In genomic region chr13:113410472-113411201, GRCh38 we compare ENCODE assay signal across 9 cellular contexts. TPM values are rescaled to one million over a fixed set of nuclear protein-coding genes. Genes with fewer than 3 reads are reported as not detected.
A peak's percentile ranks its signal among the peaks of the same experiment; 100 is the strongest.
DNase-seq lines count a peak whose midpoint lies in the region; ATAC-seq and TF ChIP-seq lines count a peak whose summit lies in the region.
"Had no signal": no experiment of that assay in that cellular context is flagged by ENCODE, and none has a peak within 500 bp of the region (broad histone marks: within the 10 kb centered on the region; RNA-seq: fewer than 3 reads in every experiment).

No MANE protein-coding gene starts in this region.

- H3K27ac ChIP-seq in BLaER1 treated with 17β-estradiol and CSF1 and Interleukin-3, amounts not matched to agents 10 nM and 100 nM: peak overlapping the region; percentile 93 to 99 (median 96)
- H3K27ac ChIP-seq in epithelial cell of prostate (no peak overlapping the region), H9 (ENCODE audit: insufficient read length, low read depth, low read length) (no peak overlapping the region)

- H3K79me2 ChIP-seq in H9 (ENCODE audit: insufficient read depth, low read length): no peaks in the 10 kb centered on the region

- H3K36me3 Mint-ChIP-seq in H9 (ENCODE audit: insufficient read depth in 1 of 3, low read depth in 3 of 3): peaks cover 2 to 5% (median 2%) of the 10 kb centered on the region in 3 experiments; a peak in 4 of 7 replicates

- H3K4me3 Mint-ChIP-seq in H9: no peak overlapping the region; a peak in 1 of 5 replicates

- intact Hi-C loops in posterior vena cava (cut with DNase I): no loop called here

- H4K5ac ChIP-seq in H9 (ENCODE audit: insufficient read length, low read depth, low read length): no peak overlapping the region

- no peak overlapping the region for H4K91ac ChIP-seq in H9 (ENCODE audit: insufficient read length, low read depth, low read length)

- H3K4ac ChIP-seq in H9 (ENCODE audit: low read depth, low read length): no peak overlapping the region

- H3K79me1 ChIP-seq in H9 (ENCODE audit: insufficient read depth, low read depth, low read length, poor library complexity, severe bottlenecking): no peaks in the 10 kb centered on the region

- H4K8ac ChIP-seq in H9 (replicated peaks; ENCODE audit: insufficient read length, low read depth, low read length): no peak overlapping the region

- H2BK20ac ChIP-seq in H9 (ENCODE audit: low read depth, low read length, poor library complexity, severe bottlenecking): no peak overlapping the region

- peaks cover 6% of the 10 kb centered on the region for H3K27me3 Mint-ChIP-seq in H9 (ENCODE audit: low read depth)

- no peak overlapping the region for H3K14ac ChIP-seq in H9 (ENCODE audit: insufficient read depth, low read length)

- H2BK120ac ChIP-seq in H9 (ENCODE audit: low read depth, low read length, poor library complexity, severe bottlenecking): no peak overlapping the region

- H3K18ac ChIP-seq in H9 (ENCODE audit: insufficient read length, low read depth, low read length): no peak overlapping the region

- H3K56ac ChIP-seq in H9 (ENCODE audit: insufficient read length, low read depth, low read length): no peak overlapping the region

- H2BK5ac ChIP-seq in H9 (ENCODE audit: insufficient read length, low read length): no peak overlapping the region

- no peak overlapping the region for H2AFZ ChIP-seq in H9 (ENCODE audit: low read length)

- H3K4me1 ChIP-seq in BLaER1 treated with 17β-estradiol and CSF1 and Interleukin-3, amounts not matched to agents 10 nM and 100 nM: peaks cover 87 to 96% (median 90%) of the 10 kb centered on the region in 10 experiments
- H3K4me1 ChIP-seq in H9 (ENCODE audit: insufficient read depth, low read length): no peaks in the 10 kb centered on the region

- peak overlapping the region; percentile 54 to 75 (median 68) for H3K4me3 ChIP-seq in BLaER1 treated with 17β-estradiol and CSF1 and Interleukin-3, amounts not matched to agents 10 nM and 100 nM

- peaks cover 0 to 18% (median 0%) of the 10 kb centered on the region in 11 experiments; a peak in 1 of 22 replicates for H4K20me1 ChIP-seq in BLaER1 treated with 17β-estradiol and CSF1 and Interleukin-3, amounts not matched to agents 10 nM and 100 nM
- H4K20me1 ChIP-seq in H9 (ENCODE audit: control insufficient read depth, insufficient read depth, insufficient read length): no peaks in the 10 kb centered on the region

- DNase-seq in NOMO-1 (lab: John Stamatoyannopoulos, UW; ENCODE audit: unreplicated experiment in 2 of 2) (peak; percentile 9 to 48), epithelial cell of prostate (ENCODE audit: low read depth, low spot score) (peak; percentile 18), posterior vena cava (ENCODE audit: low spot score) (peak; percentile 72), H9 (no peak), HuH-7 (ENCODE audit: low spot score) (no peak), NCI-H774 (lab: John Stamatoyannopoulos, UW) (no peak)
- DNase-seq: stimulated activated CD4-positive, alpha-beta T cell treated with anti-CD3 and anti-CD28 coated beads, Interleukin-4, amount 100 ng/mL, for 4 hours had no signal

- no peak overlapping the region for H3T11ph ChIP-seq in H9 (ENCODE audit: low read length)

- no CpG with 5 or more reads among the region's 34 CpGs for WGBS in H9 (ENCODE audit: extremely low coverage, insufficient read length, low lambda C conversion rate)

- no peak overlapping the region for H2AK5ac ChIP-seq in H9 (ENCODE audit: insufficient read length, low read length)

- no peak overlapping the region for H2BK15ac ChIP-seq in H9 (ENCODE audit: low read depth, low read length)

- ATAC-seq in HG03039 (IDR thresholded peaks at IDR 0.05; ENCODE audit: unreplicated experiment): no peak

- H3K9me3 ChIP-seq in BLaER1 treated with 17β-estradiol and CSF1 and Interleukin-3, amounts not matched to agents 10 nM and 100 nM (replicated peaks in 1 of 11): peaks cover 0 to 26% (median 14%) of the 10 kb centered on the region in 11 experiments; a peak in 16 of 22 replicates
- no peaks in the 10 kb centered on the region for H3K9me3 ChIP-seq in H9 (ENCODE audit: control insufficient read depth, low read depth, low read length)

- H3K23me2 ChIP-seq in H9 (ENCODE audit: insufficient read length, low read depth, low read length, poor library complexity, severe bottlenecking): no peaks in the 10 kb centered on the region

- no peak overlapping the region; a peak in 1 of 7 replicates for H3K27ac Mint-ChIP-seq in H9

- peaks cover 2 to 4% of the 10 kb centered on the region in 2 experiments; a peak in 4 of 5 replicates for H3K9me3 Mint-ChIP-seq in H9

- H3K9ac ChIP-seq in BLaER1 treated with 17β-estradiol and CSF1 and Interleukin-3, amounts not matched to agents 10 nM and 100 nM: peak overlapping the region; percentile 84 to 95 (median 91)
- H3K9ac ChIP-seq in H9 (ENCODE audit: extremely low read depth, insufficient read length, low read length): no peak overlapping the region

- no peak for TF ChIP-seq CTCF in H9 (conservative IDR thresholded peaks at IDR 0.05)

- 0 out of 4 replicates have a peak, but pooled peaks cover 0 to 2% of the 10 kb centered on the region in 2 experiments for H3K4me1 Mint-ChIP-seq in H9

- peaks cover 0 to 19% (median 9%) of the 10 kb centered on the region in 11 experiments; a peak in 14 of 22 replicates for H3K36me3 ChIP-seq in BLaER1 treated with 17β-estradiol and CSF1 and Interleukin-3, amounts not matched to agents 10 nM and 100 nM

- H3K4me2 ChIP-seq in BLaER1 treated with 17β-estradiol and CSF1 and Interleukin-3, amounts not matched to agents 10 nM and 100 nM: peak overlapping the region; percentile 90 to 100 (median 98)
- no peak overlapping the region for H3K4me2 ChIP-seq in H9 (ENCODE audit: insufficient read depth, insufficient read length, low read length)

- no peak overlapping the region for H3K23ac ChIP-seq in H9 (ENCODE audit: insufficient read length, low read depth, low read length)

- no peak overlapping the region for H2BK12ac ChIP-seq in H9 (ENCODE audit: insufficient read length, low read depth, low read length)

- H3K27me3 ChIP-seq in BLaER1 treated with 17β-estradiol and CSF1 and Interleukin-3, amounts not matched to agents 10 nM and 100 nM: peaks cover 0 to 27% (median 6%) of the 10 kb centered on the region in 11 experiments; a peak in 15 of 22 replicates
- no peaks in the 10 kb centered on the region for H3K27me3 ChIP-seq in H9 (ENCODE audit: insufficient read depth, low read length)

RNA-seq across cellular contexts. Expression of gene ADPRHL1, which starts 42.7 kb away (rescaled TPM):
- total RNA-seq in posterior vena cava: 1 to 10 TPM; 1.2 to 1.6 TPM
- 2.7 and 2.8 TPM in 2 replicates for total RNA-seq in H9 (2021)

RNA-seq across cellular contexts. Expression of gene GRTP1, which starts 46.7 kb away (rescaled TPM):
- 1 to 10 TPM; 3.8 to 4.9 TPM for total RNA-seq in posterior vena cava
- 54.8 and 55.0 TPM in 2 replicates for total RNA-seq in H9 (2021)

Comparison
In these comparisons a context has a peak if more than half of its experiments do, and no peak if none do; other contexts are left out.
1. H3K27ac ChIP-seq: peak in BLaER1 treated with 17β-estradiol and CSF1 and Interleukin-3, amounts not matched to agents 10 nM and 100 nM (11 of 11); none in epithelial cell of prostate (single experiment) and H9 (single experiment).
2. DNase-seq: peak in NOMO-1 (2 of 2), epithelial cell of prostate (single experiment) and posterior vena cava (single experiment); none in H9 (single experiment), HuH-7 (single experiment) and NCI-H774 (single experiment).